1 cellular context compared by ENCODE assay signal in genomic region chr19:1406496-1406817, GRCh38.
A peak's percentile ranks its signal among the peaks of the same experiment; 100 is the strongest.
TF ChIP-seq lines count a peak whose summit lies in the region.

No MANE protein-coding gene starts in this region.

TF ChIP-seq in HepG2, 621 proteins besides CTCF, POLR2A, EP300 and RAD21:
- TF ChIP-seq AGO1 (IDR thresholded peaks at IDR 0.05; ENCODE audit: low read depth, low read length, poor library complexity, severe bottlenecking): no peak
- TF ChIP-seq ZFP36L1 (CRISPR knock-in tag; IDR thresholded peaks at IDR 0.05): no peak
- peak; percentile 54; the same call in 1 of the 2 replicates for TF ChIP-seq PLSCR1 (CRISPR knock-in tag; IDR thresholded peaks at IDR 0.05; ENCODE audit: borderline replicate concordance)
- no peak for TF ChIP-seq PCBP1 (IDR thresholded peaks at IDR 0.05; ENCODE audit: borderline replicate concordance, low read depth, low read length)
- TF ChIP-seq XRCC5 (optimal IDR thresholded peaks at IDR 0.05; ENCODE audit: low read length): peak; percentile 56
- 0 out of 2 replicates have a peak, but pooled peaks have one; percentile 3 for TF ChIP-seq ZNF460 (CRISPR knock-in tag; IDR thresholded peaks at IDR 0.05; ENCODE audit: borderline replicate concordance)
- TF ChIP-seq, protein P1, sequence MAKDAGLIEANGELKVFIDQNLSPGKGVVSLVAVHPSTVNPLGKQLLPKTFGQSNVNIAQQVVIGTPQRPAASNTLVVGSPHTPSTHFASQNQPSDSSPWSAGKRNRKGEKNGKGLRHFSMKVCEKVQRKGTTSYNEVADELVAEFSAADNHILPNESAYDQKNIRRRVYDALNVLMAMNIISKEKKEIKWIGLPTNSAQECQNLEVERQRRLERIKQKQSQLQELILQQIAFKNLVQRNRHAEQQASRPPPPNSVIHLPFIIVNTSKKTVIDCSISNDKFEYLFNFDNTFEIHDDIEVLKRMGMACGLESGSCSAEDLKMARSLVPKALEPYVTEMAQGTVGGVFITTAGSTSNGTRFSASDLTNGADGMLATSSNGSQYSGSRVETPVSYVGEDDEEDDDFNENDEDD (CRISPR knock-in tag; IDR thresholded peaks at IDR 0.05; ENCODE audit: borderline replicate concordance): no peak
- 0 out of 2 replicates have a peak, but pooled peaks have one; percentile 28 for TF ChIP-seq ZBTB38 (CRISPR knock-in tag; IDR thresholded peaks at IDR 0.05)
- 0 out of 2 replicates have a peak, but pooled peaks have one; percentile 7 for TF ChIP-seq BORCS8-MEF2B (CRISPR knock-in tag; IDR thresholded peaks at IDR 0.05)
- TF ChIP-seq SRSF1 (optimal IDR thresholded peaks at IDR 0.05; ENCODE audit: low read depth, low read length): peak; percentile 39
- TF ChIP-seq HNF1B (CRISPR knock-in tag; IDR thresholded peaks at IDR 0.05): 0 out of 2 replicates have a peak, but pooled peaks have one; percentile 8
- TF ChIP-seq ZNF570 (CRISPR knock-in tag; IDR thresholded peaks at IDR 0.05; ENCODE audit: borderline replicate concordance): no peak
- 0 out of 2 replicates have a peak, but pooled peaks have one; percentile 11 for TF ChIP-seq GFI1 (CRISPR knock-in tag; IDR thresholded peaks at IDR 0.05; ENCODE audit: borderline replicate concordance)
- TF ChIP-seq HIC2 (CRISPR knock-in tag; IDR thresholded peaks at IDR 0.05; ENCODE audit: low read depth): 0 out of 2 replicates have a peak, but pooled peaks have one; percentile 9
- TF ChIP-seq, protein P2, sequence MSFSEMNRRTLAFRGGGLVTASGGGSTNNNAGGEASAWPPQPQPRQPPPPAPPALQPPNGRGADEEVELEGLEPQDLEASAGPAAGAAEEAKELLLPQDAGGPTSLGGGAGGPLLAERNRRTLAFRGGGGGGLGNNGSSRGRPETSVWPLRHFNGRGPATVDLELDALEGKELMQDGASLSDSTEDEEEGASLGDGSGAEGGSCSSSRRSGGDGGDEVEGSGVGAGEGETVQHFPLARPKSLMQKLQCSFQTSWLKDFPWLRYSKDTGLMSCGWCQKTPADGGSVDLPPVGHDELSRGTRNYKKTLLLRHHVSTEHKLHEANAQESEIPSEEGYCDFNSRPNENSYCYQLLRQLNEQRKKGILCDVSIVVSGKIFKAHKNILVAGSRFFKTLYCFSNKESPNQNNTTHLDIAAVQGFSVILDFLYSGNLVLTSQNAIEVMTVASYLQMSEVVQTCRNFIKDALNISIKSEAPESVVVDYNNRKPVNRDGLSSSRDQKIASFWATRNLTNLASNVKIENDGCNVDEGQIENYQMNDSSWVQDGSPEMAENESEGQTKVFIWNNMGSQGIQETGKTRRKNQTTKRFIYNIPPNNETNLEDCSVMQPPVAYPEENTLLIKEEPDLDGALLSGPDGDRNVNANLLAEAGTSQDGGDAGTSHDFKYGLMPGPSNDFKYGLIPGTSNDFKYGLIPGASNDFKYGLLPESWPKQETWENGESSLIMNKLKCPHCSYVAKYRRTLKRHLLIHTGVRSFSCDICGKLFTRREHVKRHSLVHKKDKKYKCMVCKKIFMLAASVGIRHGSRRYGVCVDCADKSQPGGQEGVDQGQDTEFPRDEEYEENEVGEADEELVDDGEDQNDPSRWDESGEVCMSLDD (CRISPR knock-in tag; IDR thresholded peaks at IDR 0.05; ENCODE audit: borderline replicate concordance): no peak
- 0 out of 2 replicates have a peak, but pooled peaks have one; percentile 4 for TF ChIP-seq AKAP8 (CRISPR knock-in tag; IDR thresholded peaks at IDR 0.05)
- TF ChIP-seq, protein P3, sequence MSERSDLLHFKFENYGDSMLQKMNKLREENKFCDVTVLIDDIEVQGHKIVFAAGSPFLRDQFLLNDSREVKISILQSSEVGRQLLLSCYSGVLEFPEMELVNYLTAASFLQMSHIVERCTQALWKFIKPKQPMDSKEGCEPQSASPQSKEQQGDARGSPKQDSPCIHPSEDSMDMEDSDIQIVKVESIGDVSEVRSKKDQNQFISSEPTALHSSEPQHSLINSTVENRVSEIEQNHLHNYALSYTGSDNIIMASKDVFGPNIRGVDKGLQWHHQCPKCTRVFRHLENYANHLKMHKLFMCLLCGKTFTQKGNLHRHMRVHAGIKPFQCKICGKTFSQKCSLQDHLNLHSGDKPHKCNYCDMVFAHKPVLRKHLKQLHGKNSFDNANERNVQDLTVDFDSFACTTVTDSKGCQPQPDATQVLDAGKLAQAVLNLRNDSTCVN (CRISPR knock-in tag; IDR thresholded peaks at IDR 0.05; ENCODE audit: borderline replicate concordance): 0 out of 2 replicates have a peak, but pooled peaks have one; percentile 13
TF ChIP-seq in HepG2: peak in this region for 11.
